18 cellular contexts compared by ENCODE assay signal in genomic region chr14:24235804-24236688, GRCh38. TPM values are rescaled to one million over a fixed set of nuclear protein-coding genes. Genes with fewer than 3 reads are reported as not detected.
A peak's percentile ranks its signal among the peaks of the same experiment; 100 is the strongest.
DNase-seq lines count a peak whose midpoint lies in the region; ATAC-seq and TF ChIP-seq lines count a peak whose summit lies in the region.
"Had no signal": no experiment of that assay in that cellular context is flagged by ENCODE, and none has a peak within 500 bp of the region (broad histone marks: within the 10 kb centered on the region; RNA-seq: fewer than 3 reads in every experiment).

No MANE protein-coding gene starts in this region.

- no peak overlapping the region for H3K9ac ChIP-seq in parathyroid adenoma

- no peaks in the 10 kb centered on the region for H3K9me3 ChIP-seq in parathyroid adenoma (ENCODE audit: control insufficient read depth, low read length)
- H3K9me3 ChIP-seq: breast epithelium, left lung, SJSA1, thoracic aorta had no signal

- intact Hi-C loops in activated CD4-positive, alpha-beta T cell treated with anti-CD3 and anti-CD28 coated beads for 36 hours (cut with DNase I, micrococcal nuclease), result no loop called here

- no peak for DNase-seq in activated CD4-positive, alpha-beta T cell treated with anti-CD3 and anti-CD28 coated beads for 36 hours
- no peak for DNase-seq in activated CD4-positive, alpha-beta T cell treated with anti-CD3 and anti-CD28 coated beads for 4 hours
- DNase-seq in coronary artery (ENCODE audit: low spot score) (peak; percentile 36), midbrain (lab: John Stamatoyannopoulos, UW) (no peak)
- DNase-seq in stimulated activated CD4-positive, alpha-beta T cell treated with anti-CD3 and anti-CD28 coated beads, Interleukin-4, amount 100 ng/mL, for 24 hours, result no peak
- DNase-seq: 8988T; activated CD8-positive, alpha-beta memory T cell treated with anti-CD3 and anti-CD28 coated beads for 24 hours; C1 segment of cervical spinal cord; effector memory CD4-positive, alpha-beta T cell; H7; left lung; NCI-H526; OCI-M1; retina had no signal

- no peak for TF ChIP-seq CTCF in coronary artery (IDR thresholded peaks at IDR 0.05)
- TF ChIP-seq CTCF in parathyroid adenoma (IDR thresholded peaks at IDR 0.05), result no peak

- H3K36me3 Mint-ChIP-seq in activated CD4-positive, alpha-beta T cell treated with anti-CD3 and anti-CD28 coated beads for 36 hours (ENCODE audit: low read depth), result peaks cover 67% of the 10 kb centered on the region

- H3K4me3 ChIP-seq in coronary artery (no peak overlapping the region), parathyroid adenoma (ENCODE audit: low read depth, low read length) (peak overlapping the region; percentile 100)
- H3K4me3 ChIP-seq: breast epithelium, left lung, SJSA1, thoracic aorta had no signal

- H3K4me3 Mint-ChIP-seq in activated CD4-positive, alpha-beta T cell treated with anti-CD3 and anti-CD28 coated beads for 36 hours, result no peak overlapping the region

- POLR2A ChIA-PET in activated CD4-positive, alpha-beta T cell treated with anti-CD3 and anti-CD28 coated beads for 36 hours (lab: Charles Lee), result interaction anchor here (1.3 kb wide), 1 partner anchor 11 kb away, joined by 6 read pairs; no protein-coding TSS in a partner anchor

- no peak overlapping the region for H2AFZ ChIP-seq in parathyroid adenoma

- no peaks in the 10 kb centered on the region for H3K27me3 ChIP-seq in parathyroid adenoma (ENCODE audit: control insufficient read depth, insufficient read depth, low read length)
- H3K27me3 ChIP-seq: breast epithelium, left lung, SJSA1 had no signal

- H3K27ac ChIP-seq in coronary artery (no peak overlapping the region), parathyroid adenoma (peak overlapping the region; percentile 98)
- H3K27ac ChIP-seq: SJSA1, thoracic aorta had no signal

- H3K4me1 Mint-ChIP-seq in activated CD4-positive, alpha-beta T cell treated with anti-CD3 and anti-CD28 coated beads for 36 hours, result peaks cover 78% of the 10 kb centered on the region

- H3K27ac Mint-ChIP-seq in activated CD4-positive, alpha-beta T cell treated with anti-CD3 and anti-CD28 coated beads for 36 hours, result peak overlapping the region; percentile 66

- no peaks in the 10 kb centered on the region for H3K27me3 Mint-ChIP-seq in activated CD4-positive, alpha-beta T cell treated with anti-CD3 and anti-CD28 coated beads for 36 hours

- H3K4me1 ChIP-seq in parathyroid adenoma, result peaks cover 60% of the 10 kb centered on the region

- CTCF ChIA-PET in activated CD4-positive, alpha-beta T cell treated with anti-CD3 and anti-CD28 coated beads for 36 hours (lab: Charles Lee), result interaction anchor here (0.6 to 16.9 kb wide), 4 partner anchors 20 to 68 kb away, joined by 3 to 430 read pairs (median 4); partner anchors contain the start of genes CHMP4A, CIDEB, DHRS1 and LTB4R

- ATAC-seq in activated CD4-positive, alpha-beta T cell treated with anti-CD3 and anti-CD28 coated beads for 36 hours, result no peak
- ATAC-seq: left lung had no signal

- peak overlapping the region; percentile 98 for H3K4me2 ChIP-seq in parathyroid adenoma (ENCODE audit: low read length)

- H3K9me3 Mint-ChIP-seq in activated CD4-positive, alpha-beta T cell treated with anti-CD3 and anti-CD28 coated beads for 36 hours (ENCODE audit: low read depth), result no peaks in the 10 kb centered on the region

- H3K36me3 ChIP-seq in parathyroid adenoma (ENCODE audit: control insufficient read depth, insufficient read depth, low read length), result peaks cover 23% of the 10 kb centered on the region
- H3K36me3 ChIP-seq: breast epithelium had no signal

- peaks cover 21% of the 10 kb centered on the region for H3K79me2 ChIP-seq in parathyroid adenoma

RNA-seq across cellular contexts. Expression of gene GMPR2, which starts 3.3 kb away (rescaled TPM):
- 10 to 100 TPM; 56.7 to 59.6 TPM for total RNA-seq in activated CD4-positive, alpha-beta T cell treated with anti-CD3 and anti-CD28 coated beads for 36 hours

RNA-seq across cellular contexts. Expression of gene NEDD8, which starts 3.9 kb away (rescaled TPM):
- 100 to 1,000 TPM; 187 to 217 TPM for total RNA-seq in activated CD4-positive, alpha-beta T cell treated with anti-CD3 and anti-CD28 coated beads for 36 hours

RNA-seq across cellular contexts. Expression of gene TINF2, which starts 6.4 kb away (rescaled TPM):
- total RNA-seq in activated CD4-positive, alpha-beta T cell treated with anti-CD3 and anti-CD28 coated beads for 36 hours, result 100 to 1,000 TPM in 1 of 2 experiments, 10 to 100 TPM in 1; 87.4 to 108 TPM

RNA-seq across cellular contexts. Expression of gene MDP1, which starts 20.2 kb away (rescaled TPM):
- 10 to 100 TPM in 1 of 2 experiments, 1 to 10 TPM in 1; 4.5 to 11.7 TPM for total RNA-seq in activated CD4-positive, alpha-beta T cell treated with anti-CD3 and anti-CD28 coated beads for 36 hours

RNA-seq across cellular contexts. Expression of gene CHMP4A, which starts 22.8 kb away (rescaled TPM):
- total RNA-seq in activated CD4-positive, alpha-beta T cell treated with anti-CD3 and anti-CD28 coated beads for 36 hours, result 10 to 100 TPM; 48.8 to 73.0 TPM
